ENCODE assay signal across 1 cellular context in the genomic region with DNA sequence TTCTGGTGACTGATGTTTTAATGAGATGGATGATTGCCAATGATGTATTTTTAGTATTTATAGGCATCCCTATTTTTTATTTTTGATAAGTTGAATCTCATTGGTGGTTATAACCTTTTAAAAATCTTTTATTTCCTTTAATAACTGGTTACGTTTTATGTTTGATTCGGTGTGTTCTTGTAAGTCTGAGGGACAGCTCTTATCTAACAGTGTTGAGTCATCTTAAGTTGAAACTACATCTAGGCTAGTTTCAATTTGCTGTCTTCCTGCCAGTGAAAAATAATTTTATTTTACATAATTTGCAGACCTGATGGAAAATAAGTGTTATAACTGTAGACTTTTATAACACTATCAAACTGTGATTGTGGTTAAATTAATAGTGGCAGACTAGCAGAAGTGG.
A peak's percentile ranks its signal among the peaks of the same experiment; 100 is the strongest.
TF ChIP-seq lines count a peak whose summit lies in the region.

No MANE protein-coding gene starts in this region.

TF ChIP-seq in K562, 482 proteins besides CTCF, POLR2A, EP300 and RAD21 (continued from another document and continues in another):
- TF ChIP-seq, protein P1, sequence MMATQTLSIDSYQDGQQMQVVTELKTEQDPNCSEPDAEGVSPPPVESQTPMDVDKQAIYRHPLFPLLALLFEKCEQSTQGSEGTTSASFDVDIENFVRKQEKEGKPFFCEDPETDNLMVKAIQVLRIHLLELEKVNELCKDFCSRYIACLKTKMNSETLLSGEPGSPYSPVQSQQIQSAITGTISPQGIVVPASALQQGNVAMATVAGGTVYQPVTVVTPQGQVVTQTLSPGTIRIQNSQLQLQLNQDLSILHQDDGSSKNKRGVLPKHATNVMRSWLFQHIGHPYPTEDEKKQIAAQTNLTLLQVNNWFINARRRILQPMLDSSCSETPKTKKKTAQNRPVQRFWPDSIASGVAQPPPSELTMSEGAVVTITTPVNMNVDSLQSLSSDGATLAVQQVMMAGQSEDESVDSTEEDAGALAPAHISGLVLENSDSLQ (IDR thresholded peaks at IDR 0.05): peak; percentile 95
- TF ChIP-seq ZBTB49 (CRISPR knock-in tag; IDR thresholded peaks at IDR 0.05; ENCODE audit: borderline replicate concordance) (no peak), ETV5 (CRISPR knock-in tag; IDR thresholded peaks at IDR 0.05; ENCODE audit: low read depth) (no peak), ZSCAN29 (IDR thresholded peaks at IDR 0.05) (no peak), ETS2 (tag; IDR thresholded peaks at IDR 0.05; ENCODE audit: borderline replicate concordance, poor library complexity, severe bottlenecking) (no peak), JUND (IDR thresholded peaks at IDR 0.05; ENCODE audit: borderline replicate concordance, low read depth, low read length) (peak; percentile 91), JUND (tag; IDR thresholded peaks at IDR 0.05; ENCODE audit: borderline replicate concordance, low read depth, low read length) (peak; percentile 82; the same call in 2 of the 3 replicates), DNMT1 (IDR thresholded peaks at IDR 0.05) (no peak), E2F6 (IDR thresholded peaks at IDR 0.05; ENCODE audit: borderline replicate concordance in 1 of 2, extremely low read depth in 1 of 2, insufficient read depth in 1 of 2, insufficient read length in 1 of 2, low read depth in 1 of 2, low read length in 1 of 2, poor library complexity in 1 of 2, severe bottlenecking in 1 of 2) (no peak), ARNT (IDR thresholded peaks at IDR 0.05) (0 out of 4 replicates have a peak, but pooled peaks of 1 of the 2 experiments have one; percentile 57), ZFX (CRISPR knock-in tag; IDR thresholded peaks at IDR 0.05) (no peak), SMARCC2 (IDR thresholded peaks at IDR 0.05; ENCODE audit: low read depth) (peak; percentile 76; the same call in 1 of the 2 replicates), NFE2 (IDR thresholded peaks at IDR 0.05; ENCODE audit: low read depth) (peak; percentile 87), RUNX1 (IDR thresholded peaks at IDR 0.05; ENCODE audit: low read depth) (no peak), FOXM1 (IDR thresholded peaks at IDR 0.05; ENCODE audit: low read depth) (no peak), FOXM1 (CRISPR knock-in tag; IDR thresholded peaks at IDR 0.05; ENCODE audit: low read depth) (no peak), MITF (IDR thresholded peaks at IDR 0.05) (no peak), ZNF143 (CRISPR knock-in tag; IDR thresholded peaks at IDR 0.05) (no peak), MBD1 (CRISPR knock-in tag; IDR thresholded peaks at IDR 0.05) (no peak), THRA (IDR thresholded peaks at IDR 0.05) (no peak), ASH1L (IDR thresholded peaks at IDR 0.05; ENCODE audit: borderline replicate concordance, low read depth, partially characterized antibody) (no peak), TSC22D4 (tag; IDR thresholded peaks at IDR 0.05) (no peak), EWSR1 (IDR thresholded peaks at IDR 0.05; ENCODE audit: borderline replicate concordance, low read depth, partially characterized antibody) (no peak), ZNF41 (CRISPR knock-in tag; conservative IDR thresholded peaks at IDR 0.05) (no peak), SP1 (CRISPR knock-in tag; IDR thresholded peaks at IDR 0.05) (no peak), ZNF347 (CRISPR knock-in tag; IDR thresholded peaks at IDR 0.05; ENCODE audit: low read depth) (no peak), RFX7 (CRISPR knock-in tag; IDR thresholded peaks at IDR 0.05) (no peak), SMAD4 (CRISPR knock-in tag; conservative IDR thresholded peaks at IDR 0.05) (no peak), NUFIP1 (IDR thresholded peaks at IDR 0.05; ENCODE audit: partially characterized antibody) (no peak), CHD1 (IDR thresholded peaks at IDR 0.05; ENCODE audit: low read length) (no peak), ATF3 (IDR thresholded peaks at IDR 0.05) (peak; percentile 89), ATF3 (CRISPR knock-in tag; conservative IDR thresholded peaks at IDR 0.05) (no peak), ZNF695 (CRISPR knock-in tag; IDR thresholded peaks at IDR 0.05) (no peak), FIP1L1 (IDR thresholded peaks at IDR 0.05; ENCODE audit: low read depth, low read length, poor library complexity, severe bottlenecking) (no peak), TAF1 (IDR thresholded peaks at IDR 0.05; ENCODE audit: control insufficient read depth, extremely low read depth, insufficient read depth, low read length, severe bottlenecking) (no peak), BRD4 (IDR thresholded peaks at IDR 0.05) (no peak), NR0B1 (IDR thresholded peaks at IDR 0.05; ENCODE audit: partially characterized antibody) (no peak), SMARCE1 (IDR thresholded peaks at IDR 0.05) (peak; percentile 78), SMAD1 (IDR thresholded peaks at IDR 0.05; ENCODE audit: low read depth, low read length, partially characterized antibody) (no peak), MAFG (tag; conservative IDR thresholded peaks at IDR 0.05) (peak; percentile 61), ZNF316 (IDR thresholded peaks at IDR 0.05) (peak; percentile 72), ZNF717 (CRISPR knock-in tag; IDR thresholded peaks at IDR 0.05) (no peak), SRSF1 (IDR thresholded peaks at IDR 0.05; ENCODE audit: low read depth, low read length) (no peak)
- TF ChIP-seq, protein P2, sequence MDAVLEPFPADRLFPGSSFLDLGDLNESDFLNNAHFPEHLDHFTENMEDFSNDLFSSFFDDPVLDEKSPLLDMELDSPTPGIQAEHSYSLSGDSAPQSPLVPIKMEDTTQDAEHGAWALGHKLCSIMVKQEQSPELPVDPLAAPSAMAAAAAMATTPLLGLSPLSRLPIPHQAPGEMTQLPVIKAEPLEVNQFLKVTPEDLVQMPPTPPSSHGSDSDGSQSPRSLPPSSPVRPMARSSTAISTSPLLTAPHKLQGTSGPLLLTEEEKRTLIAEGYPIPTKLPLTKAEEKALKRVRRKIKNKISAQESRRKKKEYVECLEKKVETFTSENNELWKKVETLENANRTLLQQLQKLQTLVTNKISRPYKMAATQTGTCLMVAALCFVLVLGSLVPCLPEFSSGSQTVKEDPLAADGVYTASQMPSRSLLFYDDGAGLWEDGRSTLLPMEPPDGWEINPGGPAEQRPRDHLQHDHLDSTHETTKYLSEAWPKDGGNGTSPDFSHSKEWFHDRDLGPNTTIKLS (IDR thresholded peaks at IDR 0.05; ENCODE audit: borderline replicate concordance, low read depth): no peak
- TF ChIP-seq, protein P3, sequence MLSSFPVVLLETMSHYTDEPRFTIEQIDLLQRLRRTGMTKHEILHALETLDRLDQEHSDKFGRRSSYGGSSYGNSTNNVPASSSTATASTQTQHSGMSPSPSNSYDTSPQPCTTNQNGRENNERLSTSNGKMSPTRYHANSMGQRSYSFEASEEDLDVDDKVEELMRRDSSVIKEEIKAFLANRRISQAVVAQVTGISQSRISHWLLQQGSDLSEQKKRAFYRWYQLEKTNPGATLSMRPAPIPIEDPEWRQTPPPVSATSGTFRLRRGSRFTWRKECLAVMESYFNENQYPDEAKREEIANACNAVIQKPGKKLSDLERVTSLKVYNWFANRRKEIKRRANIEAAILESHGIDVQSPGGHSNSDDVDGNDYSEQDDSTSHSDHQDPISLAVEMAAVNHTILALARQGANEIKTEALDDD (IDR thresholded peaks at IDR 0.05): peak; percentile 56; the same call in 1 of the 2 replicates
- TF ChIP-seq, protein P4, sequence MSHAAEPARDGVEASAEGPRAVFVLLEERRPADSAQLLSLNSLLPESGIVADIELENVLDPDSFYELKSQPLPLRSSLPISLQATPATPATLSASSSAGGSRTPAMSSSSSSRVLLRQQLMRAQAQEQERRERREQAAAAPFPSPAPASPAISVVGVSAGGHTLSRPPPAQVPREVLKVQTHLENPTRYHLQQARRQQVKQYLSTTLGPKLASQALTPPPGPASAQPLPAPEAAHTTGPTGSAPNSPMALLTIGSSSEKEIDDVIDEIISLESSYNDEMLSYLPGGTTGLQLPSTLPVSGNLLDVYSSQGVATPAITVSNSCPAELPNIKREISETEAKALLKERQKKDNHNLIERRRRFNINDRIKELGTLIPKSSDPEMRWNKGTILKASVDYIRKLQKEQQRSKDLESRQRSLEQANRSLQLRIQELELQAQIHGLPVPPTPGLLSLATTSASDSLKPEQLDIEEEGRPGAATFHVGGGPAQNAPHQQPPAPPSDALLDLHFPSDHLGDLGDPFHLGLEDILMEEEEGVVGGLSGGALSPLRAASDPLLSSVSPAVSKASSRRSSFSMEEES (CRISPR knock-in tag; IDR thresholded peaks at IDR 0.05): no peak
- TF ChIP-seq, protein P5, sequence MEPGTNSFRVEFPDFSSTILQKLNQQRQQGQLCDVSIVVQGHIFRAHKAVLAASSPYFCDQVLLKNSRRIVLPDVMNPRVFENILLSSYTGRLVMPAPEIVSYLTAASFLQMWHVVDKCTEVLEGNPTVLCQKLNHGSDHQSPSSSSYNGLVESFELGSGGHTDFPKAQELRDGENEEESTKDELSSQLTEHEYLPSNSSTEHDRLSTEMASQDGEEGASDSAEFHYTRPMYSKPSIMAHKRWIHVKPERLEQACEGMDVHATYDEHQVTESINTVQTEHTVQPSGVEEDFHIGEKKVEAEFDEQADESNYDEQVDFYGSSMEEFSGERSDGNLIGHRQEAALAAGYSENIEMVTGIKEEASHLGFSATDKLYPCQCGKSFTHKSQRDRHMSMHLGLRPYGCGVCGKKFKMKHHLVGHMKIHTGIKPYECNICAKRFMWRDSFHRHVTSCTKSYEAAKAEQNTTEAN (CRISPR knock-in tag; IDR thresholded peaks at IDR 0.05): no peak
